In genomic region chr12:1681493-1681807, GRCh38 we compare ENCODE assay signal across 18 cellular contexts. TPM values are rescaled to one million over a fixed set of nuclear protein-coding genes. Genes with fewer than 3 reads are reported as not detected.
A peak's percentile ranks its signal among the peaks of the same experiment; 100 is the strongest.
DNase-seq lines count a peak whose midpoint lies in the region; ATAC-seq, FAIRE-seq and TF ChIP-seq lines count a peak whose summit lies in the region.
"Had no signal": no experiment of that assay in that cellular context is flagged by ENCODE, and none has a peak within 500 bp of the region (broad histone marks: within the 10 kb centered on the region; RNA-seq: fewer than 3 reads in every experiment).

No MANE protein-coding gene starts in this region.

- ATAC-seq in lung (ENCODE audit: insufficient read depth, low FRiP score) (no peak), HG03139 (IDR thresholded peaks at IDR 0.05; ENCODE audit: unreplicated experiment) (no peak)
- no peak for ATAC-seq in activated T-cell treated with anti-CD3 and anti-CD28 coated beads, Interleukin-2, amount 50 U/mL, for 72 hours (replicated peaks in 1 of 2)
- ATAC-seq: PC-3 had no signal

- TF ChIP-seq CTCF in VCaP (conservative IDR thresholded peaks at IDR 0.05) (no peak), endothelial cell of umbilical vein (IDR thresholded peaks at IDR 0.05; ENCODE audit: extremely low read depth in 1 of 2, insufficient read depth in 1 of 2, low read depth in 1 of 2, low read length in 2 of 2) (no peak), lung (IDR thresholded peaks at IDR 0.05; ENCODE audit: control extremely low read depth, extremely low read depth) (no peak), tibial artery (IDR thresholded peaks at IDR 0.05) (no peak)

- TF ChIP-seq POLR2A in endothelial cell of umbilical vein (IDR thresholded peaks at IDR 0.05; ENCODE audit: low read depth, low read length), result no peak

- 42 to 57% methylated on average over 2 of the region's 2 CpGs for WGBS in lung, 2 donors

- H3K4me3 ChIP-seq in endothelial cell of umbilical vein (replicated peaks in 1 of 3; ENCODE audit: insufficient read depth in 1 of 3, low read depth in 1 of 3, low read length in 3 of 3), result no peak overlapping the region
- H3K4me3 ChIP-seq in lung, result no peak overlapping the region
- no peak overlapping the region for H3K4me3 ChIP-seq in tibial artery
- H3K4me3 ChIP-seq in CD4-positive, alpha-beta memory T cell (ENCODE audit: low read length in 2 of 2), result no peak overlapping the region

- H3K9me1 ChIP-seq in endothelial cell of umbilical vein (replicated peaks; ENCODE audit: control insufficient read depth, extremely low read depth, insufficient read depth, low read length), result no peaks in the 10 kb centered on the region

- POLR2A ChIA-PET in endothelial cell of umbilical vein (lab: Charles Lee), result interaction anchor here (1.1 to 1.3 kb wide), 2 partner anchors 9 to 20 kb away, joined by 7 to 8 read pairs; partner anchors contain the start of gene ADIPOR2
- POLR2A ChIA-PET in CD4-positive, alpha-beta memory T cell (lab: Charles Lee; ENCODE audit: partially characterized antibody), result interaction anchor here (1.5 kb wide), 1 partner anchor 9 kb away, joined by 4 read pairs; the partner anchor contains the start of gene ADIPOR2

- H3K9me3 Mint-ChIP-seq in activated T-cell treated with anti-CD3 and anti-CD28 coated beads, Interleukin-2, amount 50 U/mL, for 72 hours, result no peaks in the 10 kb centered on the region
- no peaks in the 10 kb centered on the region for H3K9me3 Mint-ChIP-seq in CD4-positive, alpha-beta memory T cell

- no peak for FAIRE-seq in endothelial cell of umbilical vein (lab: Jason Lieb, UNC)

- H3K9ac ChIP-seq in endothelial cell of umbilical vein (replicated peaks; ENCODE audit: extremely low read depth, insufficient read depth, low read length), result peak overlapping the region; percentile 50

- H3K36me3 ChIP-seq in endothelial cell of umbilical vein (ENCODE audit: control insufficient read depth in 2 of 2, extremely low read depth in 1 of 2, insufficient read depth in 2 of 2, low read length in 2 of 2) (no peaks in the 10 kb centered on the region), lung (ENCODE audit: control insufficient read depth in 2 of 2, insufficient read depth in 2 of 2, low read length in 2 of 2) (no peaks in the 10 kb centered on the region), tibial artery (no peaks in the 10 kb centered on the region)
- H3K36me3 ChIP-seq in CD4-positive, alpha-beta memory T cell (ENCODE audit: insufficient read depth, low read length), result no peaks in the 10 kb centered on the region

- TSS peak; percentile 30 for BruUV-seq in endothelial cell of umbilical vein (replicated peaks; lab: Mats Ljungman, UMichigan)

- no peak overlapping the region for H3K4me3 Mint-ChIP-seq in activated T-cell treated with anti-CD3 and anti-CD28 coated beads, Interleukin-2, amount 50 U/mL, for 72 hours
- no peak overlapping the region for H3K4me3 Mint-ChIP-seq in CD4-positive, alpha-beta memory T cell
- H3K4me3 Mint-ChIP-seq: CD4-positive, CD25-positive, alpha-beta regulatory T cell had no signal

- no peak overlapping the region for H3K27ac Mint-ChIP-seq in activated T-cell treated with anti-CD3 and anti-CD28 coated beads, Interleukin-2, amount 50 U/mL, for 72 hours
- H3K27ac Mint-ChIP-seq in CD4-positive, alpha-beta memory T cell, result no peak overlapping the region
- H3K27ac Mint-ChIP-seq: CD4-positive, CD25-positive, alpha-beta regulatory T cell had no signal

- H3K27ac ChIP-seq in VCaP (peak overlapping the region; percentile 13; the same call in 1 of the 2 replicates), endothelial cell of umbilical vein (ENCODE audit: insufficient read depth, low read depth, low read length) (peak overlapping the region; percentile 76), lung (ENCODE audit: low read depth in 1 of 2, low read length in 1 of 2) (peak overlapping the region; percentile 60 to 77), tibial artery (peak overlapping the region; percentile 51 to 52)
- H3K27ac ChIP-seq in CD4-positive, alpha-beta memory T cell (ENCODE audit: low read depth, low read length), result no peak overlapping the region

- H3K79me2 ChIP-seq in endothelial cell of umbilical vein (ENCODE audit: control insufficient read depth, insufficient read depth, low read length), result no peaks in the 10 kb centered on the region

- intact Hi-C loops in endothelial cell of umbilical vein (cut with micrococcal nuclease) (loop anchor here (1.0 kb wide), 2 partner anchors 9 to 19 kb away; no protein-coding TSS in a partner anchor), tibial artery (cut with DNase I; ENCODE audit: low total_unique reads) (no loop called here)
- intact Hi-C loops in CD4-positive, alpha-beta memory T cell (cut with micrococcal nuclease), result no loop called here

- H3K4me2 ChIP-seq in endothelial cell of umbilical vein (ENCODE audit: insufficient read depth, low read length), result peak overlapping the region; percentile 61

- CTCF ChIA-PET in endothelial cell of umbilical vein (lab: Charles Lee), result interaction anchor here (0.6 to 2.1 kb wide), 12 partner anchors 8 to 259 kb away, joined by 3 to 21 read pairs (median 7); partner anchors contain the start of gene ADIPOR2
- CTCF ChIA-PET in CD4-positive, alpha-beta memory T cell (lab: Charles Lee; ENCODE audit: partially characterized antibody), result interaction anchor here (1.6 kb wide), 1 partner anchor 259 kb away, joined by 5 read pairs; no protein-coding TSS in a partner anchor

- H3K4me1 ChIP-seq in endothelial cell of umbilical vein (ENCODE audit: control insufficient read depth, extremely low read depth, insufficient read depth, low read length) (peaks cover 15% of the 10 kb centered on the region), lung (ENCODE audit: control insufficient read depth in 2 of 2, insufficient read depth in 2 of 2, low read length in 2 of 2) (no peaks in the 10 kb centered on the region), tibial artery (peaks cover 0 to 44% (median 2%) of the 10 kb centered on the region in 4 donors)
- H3K4me1 ChIP-seq in CD4-positive, alpha-beta memory T cell (ENCODE audit: insufficient read depth, low read length), result no peaks in the 10 kb centered on the region

- dilution Hi-C loops in endothelial cell of umbilical vein (cut with MboI; ENCODE audit: extremely low pct_ligation_motif_present, low sequenced_read_pairs), result no loop called here

- no peaks in the 10 kb centered on the region for H4K20me1 ChIP-seq in endothelial cell of umbilical vein (replicated peaks; ENCODE audit: control insufficient read depth, extremely low read depth, insufficient read depth, low read length)

- H3K36me3 Mint-ChIP-seq in activated T-cell treated with anti-CD3 and anti-CD28 coated beads, Interleukin-2, amount 50 U/mL, for 72 hours (ENCODE audit: insufficient read depth in 2 of 2), result no peaks in the 10 kb centered on the region
- no peaks in the 10 kb centered on the region for H3K36me3 Mint-ChIP-seq in CD4-positive, alpha-beta memory T cell
- H3K36me3 Mint-ChIP-seq: CD4-positive, CD25-positive, alpha-beta regulatory T cell had no signal

- DNase-seq in endothelial cell of umbilical vein (ENCODE audit: low read depth, low spot score) (no peak), lung (ENCODE audit: low spot score) (no peak), tibial artery (no peak)
- no peak for DNase-seq in activated T-cell treated with anti-CD3 and anti-CD28 coated beads, Interleukin-2, amount 50 U/mL, for 72 hours
- no peak for DNase-seq in CD4-positive, alpha-beta memory T cell
- DNase-seq: AML-193; CD4-positive, CD25-positive, alpha-beta regulatory T cell; DND-41; GDM1; KG1; NCI-H1092; NCI-H2107; NCI-H226; NCI-H526; NK-92 treated with Interleukin-12 subunit alpha and Interleukin-12 subunit beta, amount 100 ng/mL, for 24 hours; PC-3 had no signal

- H3K9me3 ChIP-seq in endothelial cell of umbilical vein (replicated peaks; ENCODE audit: control insufficient read depth, insufficient read depth, low read length) (no peaks in the 10 kb centered on the region), lung (ENCODE audit: control insufficient read depth in 2 of 2, insufficient read depth in 1 of 2, low read length in 1 of 2) (no peaks in the 10 kb centered on the region), tibial artery (no peaks in the 10 kb centered on the region)
- H3K9me3 ChIP-seq in CD4-positive, alpha-beta memory T cell (ENCODE audit: control insufficient read depth in 1 of 2, low read length in 2 of 2), result no peaks in the 10 kb centered on the region

- H3K4me1 Mint-ChIP-seq in activated T-cell treated with anti-CD3 and anti-CD28 coated beads, Interleukin-2, amount 50 U/mL, for 72 hours (ENCODE audit: low read depth), result no peaks in the 10 kb centered on the region
- no peaks in the 10 kb centered on the region for H3K4me1 Mint-ChIP-seq in CD4-positive, alpha-beta memory T cell
- H3K4me1 Mint-ChIP-seq: CD4-positive, CD25-positive, alpha-beta regulatory T cell had no signal

- H2AFZ ChIP-seq in endothelial cell of umbilical vein (ENCODE audit: low read depth, low read length), result peak overlapping the region; percentile 83

- peaks cover 0 to 2% of the 10 kb centered on the region in 2 experiments for H3K27me3 ChIP-seq in endothelial cell of umbilical vein (ENCODE audit: control insufficient read depth in 2 of 2, insufficient read depth in 2 of 2, low read length in 2 of 2)
- H3K27me3 ChIP-seq in lung (ENCODE audit: control insufficient read depth, insufficient read depth), result no peaks in the 10 kb centered on the region
- no peaks in the 10 kb centered on the region for H3K27me3 ChIP-seq in tibial artery
- no peaks in the 10 kb centered on the region for H3K27me3 ChIP-seq in CD4-positive, alpha-beta memory T cell (ENCODE audit: insufficient read depth, low read length)

- H3K27me3 Mint-ChIP-seq in activated T-cell treated with anti-CD3 and anti-CD28 coated beads, Interleukin-2, amount 50 U/mL, for 72 hours (ENCODE audit: low read depth), result no peaks in the 10 kb centered on the region
- H3K27me3 Mint-ChIP-seq in CD4-positive, alpha-beta memory T cell, result no peaks in the 10 kb centered on the region

RNA-seq across cellular contexts. Expression of gene ADIPOR2, which starts 9.4 kb away (rescaled TPM):
- 57.3 and 59.4 TPM in 2 replicates for total RNA-seq in endothelial cell of umbilical vein
- polyA plus RNA-seq in endothelial cell of umbilical vein, result 20.7 and 22.5 TPM in 2 replicates
- polyA plus RNA-seq in endothelial cell of umbilical vein (2011; cell fraction: cytosol; rRNA removed), result 22.4 and 24.0 TPM in 2 replicates
- 34.1 and 36.6 TPM in 2 replicates for polyA plus RNA-seq in endothelial cell of umbilical vein (2011; cell fraction: nucleus; rRNA removed)
- 30.4 and 36.7 TPM in 2 replicates for polyA plus RNA-seq in endothelial cell of umbilical vein (2012)
- polyA minus RNA-seq in endothelial cell of umbilical vein, result 54.4 and 56.2 TPM in 2 replicates
- polyA minus RNA-seq in endothelial cell of umbilical vein (2011; cell fraction: cytosol; rRNA and poly(A)+ RNA removed), result 29.5 TPM
- 34.4 and 59.3 TPM in 2 replicates for polyA minus RNA-seq in endothelial cell of umbilical vein (2011; cell fraction: nucleus; rRNA and poly(A)+ RNA removed)
- 10 to 100 TPM; 58.5 to 61.1 TPM for total RNA-seq in lung
- polyA plus RNA-seq in lung, result 10 to 100 TPM; 31.9 to 48.8 TPM
- total RNA-seq in activated T-cell treated with anti-CD3 and anti-CD28 coated beads, Interleukin-2, amount 50 U/mL, for 72 hours, result 10 to 100 TPM; 37.0 to 43.5 TPM
- total RNA-seq in CD4-positive, alpha-beta memory T cell, result 10 to 100 TPM; 35.7 to 36.2 TPM
- 1 to 10 TPM; 1.8 to 3.5 TPM for polyA plus RNA-seq in CD4-positive, alpha-beta memory T cell

RNA-seq across cellular contexts. Expression of gene WNT5B, which starts 52.4 kb away (rescaled TPM):
- total RNA-seq in endothelial cell of umbilical vein, result not detected in 2 replicates
- 0.18 TPM in 1 of 2 replicates, not detected in the other for polyA plus RNA-seq in endothelial cell of umbilical vein
- 0.04 TPM in 1 of 2 replicates, not detected in the other for polyA plus RNA-seq in endothelial cell of umbilical vein (2011; cell fraction: cytosol; rRNA removed)
- 0.07 TPM in 1 of 2 replicates, not detected in the other for polyA plus RNA-seq in endothelial cell of umbilical vein (2011; cell fraction: nucleus; rRNA removed)
- polyA plus RNA-seq in endothelial cell of umbilical vein (2012), result not detected in 2 replicates
- 0.19 TPM in 1 of 2 replicates, not detected in the other for polyA minus RNA-seq in endothelial cell of umbilical vein
- polyA minus RNA-seq in endothelial cell of umbilical vein (2011; cell fraction: cytosol; rRNA and poly(A)+ RNA removed), result not detected
- not detected in 2 replicates for polyA minus RNA-seq in endothelial cell of umbilical vein (2011; cell fraction: nucleus; rRNA and poly(A)+ RNA removed)
- 10 to 100 TPM in 1 of 2 donors, 1 to 10 TPM in 1; 7.8 to 12.6 TPM for total RNA-seq in lung
- polyA plus RNA-seq in lung, result 1 to 10 TPM; 2.8 to 3.6 TPM
- under 1 TPM; 0.22 to 0.51 TPM for total RNA-seq in activated T-cell treated with anti-CD3 and anti-CD28 coated beads, Interleukin-2, amount 50 U/mL, for 72 hours
- total RNA-seq in CD4-positive, alpha-beta memory T cell, result under 1 TPM in 1 of 2 experiments, not detected in 1; 0.17 TPM
- under 1 TPM in 1 of 2 donors, not detected in 1; 0.61 TPM for polyA plus RNA-seq in CD4-positive, alpha-beta memory T cell
- total RNA-seq: CD4-positive, CD25-positive, alpha-beta regulatory T cell had no signal
- polyA plus RNA-seq: CD4-positive, CD25-positive, alpha-beta regulatory T cell had no signal
